Comparison of ENCODE assay signal across 35 cellular contexts in genomic region chr19:30365121-30365800, GRCh38. TPM values are rescaled to one million over a fixed set of nuclear protein-coding genes. Genes with fewer than 3 reads are reported as not detected.
"Had no signal": no experiment of that assay in that cellular context is flagged by ENCODE, and none has a peak within 500 bp of the region (broad histone marks: within the 10 kb centered on the region; RNA-seq: fewer than 3 reads in every experiment).

No MANE protein-coding gene starts in this region.

- ATAC-seq: activated T-cell treated with anti-CD3 and anti-CD28 coated beads, Interleukin-2, amount 50 U/mL, for 72 hours; esophagus mucosa; stimulated activated naive B cell treated with anti-CD40 and anti-IgM and Interleukin-4, amounts not matched to agents 10 μg/mL and 1 μg/mL and 100 μg/mL, for 72 hours had no signal

- H3K4me3 Mint-ChIP-seq: activated naive CD8-positive, alpha-beta T cell; activated T-cell treated with anti-CD3 and anti-CD28 coated beads, Interleukin-2, amount 50 U/mL, for 72 hours; brain; endodermal cell; nephron; stimulated activated naive B cell treated with anti-CD40 and anti-IgM and Interleukin-4, amounts not matched to agents 10 μg/mL and 1 μg/mL and 100 μg/mL, for 72 hours; T-helper 1 cell treated with Interleukin-12 subunit alpha and Interleukin-12 subunit beta and Interleukin-4 antibody, amounts not matched to agents 30 μg/mL and 1 μg/mL, for 36 hours had no signal

- H3K27ac ChIP-seq: adrenal gland, ascending aorta, cardiac muscle cell, left ventricle myocardium inferior, neutrophil, ovary, prostate gland, sigmoid colon, stomach, suprapubic skin, VCaP had no signal

- H3K4me1 ChIP-seq: adrenal gland, ascending aorta, left ventricle myocardium inferior, prostate gland, sigmoid colon had no signal

- H3K4me3 ChIP-seq: adrenal gland, ascending aorta, cardiac muscle cell, left ventricle myocardium inferior, lung, ovary, prostate gland, sigmoid colon, stomach, suprapubic skin, tibial nerve had no signal

- H3K4me1 Mint-ChIP-seq: stimulated activated naive B cell treated with anti-CD40 and anti-IgM and Interleukin-4, amounts not matched to agents 10 μg/mL and 1 μg/mL and 100 μg/mL, for 72 hours had no signal

- H3K27ac Mint-ChIP-seq: activated naive CD8-positive, alpha-beta T cell; activated T-cell treated with anti-CD3 and anti-CD28 coated beads, Interleukin-2, amount 50 U/mL, for 72 hours; endodermal cell; nephron; stimulated activated naive B cell treated with anti-CD40 and anti-IgM and Interleukin-4, amounts not matched to agents 10 μg/mL and 1 μg/mL and 100 μg/mL, for 72 hours; T-helper 1 cell treated with Interleukin-12 subunit alpha and Interleukin-12 subunit beta and Interleukin-4 antibody, amounts not matched to agents 30 μg/mL and 1 μg/mL, for 36 hours had no signal

- H3K27me3 ChIP-seq: adrenal gland, ascending aorta, ovary, tibial nerve had no signal

- DNase-seq: activated CD4-positive, alpha-beta T cell treated with anti-CD3 and anti-CD28 coated beads for 4 hours; activated CD4-positive, alpha-beta T cell treated with anti-CD3 and anti-CD28 coated beads, Interleukin-2, amount 50 U/mL, for 4 hours; activated naive CD4-positive, alpha-beta T cell treated with Interleukin-2 at 50 U/mL for 16 hours; activated T-cell treated with anti-CD3 and anti-CD28 coated beads for 4 hours; activated T-cell treated with anti-CD3 and anti-CD28 coated beads, Interleukin-2, amount 50 U/mL, for 72 hours; adrenal gland; cortex of kidney; endodermal cell; foreskin melanocyte; left ventricle myocardium inferior; mesendoderm; ovary; retina; sigmoid colon; small intestine; stimulated activated CD4-positive, alpha-beta T cell treated with anti-CD3 and anti-CD28 coated beads, Interleukin-1b, Interleukin-23, amount 100 ng/mL, for 48 hours; stimulated activated CD4-positive, alpha-beta T cell treated with anti-CD3 and anti-CD28 coated beads, Interleukin-4, amount 100 ng/mL, for 4 hours; stimulated activated naive B cell treated with anti-CD40 and anti-IgM and Interleukin-4, amounts not matched to agents 10 μg/mL and 1 μg/mL and 100 μg/mL, for 72 hours; stomach; SW 1271; T-helper 9 cell had no signal

- H3K36me3 ChIP-seq: adrenal gland, ascending aorta, cardiac muscle cell, left ventricle myocardium inferior, neutrophil, ovary, prostate gland, sigmoid colon, stomach, suprapubic skin, tibial nerve had no signal

- H3K9me3 Mint-ChIP-seq: activated T-cell treated with anti-CD3 and anti-CD28 coated beads, Interleukin-2, amount 50 U/mL, for 72 hours; brain; endodermal cell; nephron; T-helper 1 cell treated with Interleukin-12 subunit alpha and Interleukin-12 subunit beta and Interleukin-4 antibody, amounts not matched to agents 30 μg/mL and 1 μg/mL, for 36 hours had no signal

- H3K9me3 ChIP-seq: adrenal gland, ascending aorta, left ventricle myocardium inferior, neutrophil, ovary, prostate gland, sigmoid colon, stomach, suprapubic skin, tibial nerve had no signal

- H3K36me3 Mint-ChIP-seq: activated naive CD8-positive, alpha-beta T cell; brain; stimulated activated naive B cell treated with anti-CD40 and anti-IgM and Interleukin-4, amounts not matched to agents 10 μg/mL and 1 μg/mL and 100 μg/mL, for 72 hours had no signal

RNA-seq across cellular contexts. Expression of gene ZNF536, which starts 6.9 kb away (rescaled TPM):
- total RNA-seq: ascending aorta, endodermal cell, glomerular endothelial cell had no signal
